In the genomic region with DNA sequence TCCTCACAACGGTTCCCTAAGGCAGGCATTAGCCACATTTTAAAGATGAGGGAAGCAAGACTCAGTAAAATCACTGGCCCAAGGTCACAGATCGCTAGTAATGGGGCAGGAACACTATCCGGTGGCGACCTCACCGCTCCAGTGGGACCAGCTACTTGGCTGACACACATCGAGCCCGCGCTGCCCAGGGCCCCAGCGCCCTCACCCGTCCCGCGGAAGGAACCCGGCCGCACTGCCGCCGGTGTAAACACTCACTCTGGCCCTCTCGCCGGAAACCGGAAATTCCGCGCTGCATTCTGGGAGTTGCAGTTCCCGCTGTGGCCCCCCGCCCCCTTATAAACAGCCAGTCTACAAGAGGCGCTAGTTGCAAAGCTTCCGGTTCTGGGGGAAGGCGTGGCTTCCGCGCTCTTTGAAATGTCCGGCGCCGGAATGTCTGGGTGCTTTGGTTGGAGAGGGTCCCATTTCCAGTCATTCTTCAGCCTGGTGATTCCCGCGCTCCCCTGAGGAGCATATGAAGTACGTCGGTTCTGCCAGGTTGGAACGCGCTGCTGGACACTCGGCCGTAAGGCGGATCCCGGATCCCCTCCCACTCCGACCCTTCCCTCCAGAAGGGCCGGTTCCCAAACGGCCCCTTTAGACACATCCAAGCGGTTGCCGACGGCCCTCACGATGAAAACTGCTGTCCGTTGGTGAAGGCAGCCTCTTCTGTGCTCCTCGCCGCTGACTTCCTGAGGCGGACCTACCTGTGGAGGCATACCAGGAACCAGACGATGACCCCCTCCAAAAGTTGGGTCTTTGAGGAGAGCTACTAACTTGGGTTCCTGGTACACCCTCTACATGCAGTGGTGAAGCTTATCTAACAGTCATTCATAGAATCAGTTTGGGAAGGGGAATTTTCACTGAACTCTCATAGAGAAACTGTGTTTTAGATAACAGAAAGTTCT, we compare ENCODE assay signal across 8 cellular contexts. TPM values are rescaled to one million over a fixed set of nuclear protein-coding genes. Genes with fewer than 3 reads are reported as not detected.
DNase-seq lines count a peak whose midpoint lies in the region; ATAC-seq and TF ChIP-seq lines count a peak whose summit lies in the region.

A gene with protein sequence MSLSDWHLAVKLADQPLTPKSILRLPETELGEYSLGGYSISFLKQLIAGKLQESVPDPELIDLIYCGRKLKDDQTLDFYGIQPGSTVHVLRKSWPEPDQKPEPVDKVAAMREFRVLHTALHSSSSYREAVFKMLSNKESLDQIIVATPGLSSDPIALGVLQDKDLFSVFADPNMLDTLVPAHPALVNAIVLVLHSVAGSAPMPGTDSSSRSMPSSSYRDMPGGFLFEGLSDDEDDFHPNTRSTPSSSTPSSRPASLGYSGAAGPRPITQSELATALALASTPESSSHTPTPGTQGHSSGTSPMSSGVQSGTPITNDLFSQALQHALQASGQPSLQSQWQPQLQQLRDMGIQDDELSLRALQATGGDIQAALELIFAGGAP (minus strand): TSS at position 258 of the 944 bp plus-strand sequence. CDS start 2,293 bp downstream, outside the sequence.

- no peaks in the 10 kb centered on the region for H3K27me3 ChIP-seq in ascending aorta
- no peaks in the 10 kb centered on the region for H3K27me3 ChIP-seq in right cardiac atrium (ENCODE audit: control insufficient read depth, insufficient read depth)
- no peaks in the 10 kb centered on the region for H3K27me3 ChIP-seq in vagina

- TF ChIP-seq POLR2A in vagina (IDR thresholded peaks at IDR 0.05) = peak in 1 of 2 donors; percentile 75

- H3K27ac ChIP-seq in ascending aorta = peak within 1 kb of the TSS; percentile 68 to 79
- H3K27ac ChIP-seq in right cardiac atrium (ENCODE audit: low read length) = peak within 1 kb of the TSS; percentile 83
- peak within 1 kb of the TSS; percentile 76 for H3K27ac ChIP-seq in vagina

- H3K36me3 Mint-ChIP-seq in T-helper 2 cell treated with Interferon-gamma antibody and Interleukin-4, amounts not matched to agents 5 μg/mL and 100 μg/mL, for 36 hours (ENCODE audit: low read depth) = peaks cover 28% of the 10 kb centered on the region

- TF ChIP-seq CTCF in ascending aorta (IDR thresholded peaks at IDR 0.05) = peak in 1 of 3 experiments; percentile 21
- peak in 1 of 3 experiments; percentile 41 for TF ChIP-seq CTCF in vagina (IDR thresholded peaks at IDR 0.05)

- no peaks in the 10 kb centered on the region for H3K27me3 Mint-ChIP-seq in T-helper 2 cell treated with Interferon-gamma antibody and Interleukin-4, amounts not matched to agents 5 μg/mL and 100 μg/mL, for 36 hours (ENCODE audit: low read depth)

- ATAC-seq in GM18499 (IDR thresholded peaks at IDR 0.05; ENCODE audit: insufficient read depth, unreplicated experiment) = peak; percentile 62
- ATAC-seq in HG02943 (IDR thresholded peaks at IDR 0.05; ENCODE audit: low read depth, unreplicated experiment) = peak; percentile 90
- peak; percentile 99 to 100 for ATAC-seq in right cardiac atrium

- peaks cover 42% of the 10 kb centered on the region for H3K4me1 Mint-ChIP-seq in T-helper 2 cell treated with Interferon-gamma antibody and Interleukin-4, amounts not matched to agents 5 μg/mL and 100 μg/mL, for 36 hours (ENCODE audit: low read depth)

- intact Hi-C loops in ascending aorta (cut with DNase I) (loop anchor here (1.0 to 10.0 kb wide), 4 partner anchors 79 to 469 kb away; a partner anchor contains a TSS), right cardiac atrium (cut with DNase I) (loop anchor here in 1 of 4 donors (10.0 kb wide), 1 partner anchor 154 kb away; a partner anchor contains a TSS), vagina (cut with DNase I) (no loop called here)

- H3K36me3 ChIP-seq in ascending aorta (peaks cover 8 to 20% of the 10 kb centered on the region in 2 donors), vagina (peaks cover 0 to 19% of the 10 kb centered on the region in 2 donors)

- H3K27ac Mint-ChIP-seq in T-helper 2 cell treated with Interferon-gamma antibody and Interleukin-4, amounts not matched to agents 5 μg/mL and 100 μg/mL, for 36 hours = peak within 1 kb of the TSS; percentile 89

- peak within 1 kb of the TSS; percentile 65 to 70 for H3K4me3 ChIP-seq in ascending aorta
- peak within 1 kb of the TSS; percentile 90 for H3K4me3 ChIP-seq in right cardiac atrium (ENCODE audit: low read length)
- peak within 1 kb of the TSS; percentile 79 to 84 for H3K4me3 ChIP-seq in vagina

- DNase-seq in NCI-H1930 (lab: John Stamatoyannopoulos, UW) (peak; percentile 87 to 88), ascending aorta (ENCODE audit: low spot score in 2 of 2) (peak; percentile 95 to 99), right cardiac atrium (peak; percentile 97 to 99 (median 98)), putamen (ENCODE audit: low spot score) (peak; percentile 96), vagina (ENCODE audit: extremely low spot score in 2 of 2) (peak in 1 of 2 donors; percentile 96)
- peak; percentile 97 for DNase-seq in T-helper 2 cell treated with Interferon-gamma antibody and Interleukin-4, amounts not matched to agents 5 μg/mL and 100 μg/mL, for 36 hours (ENCODE audit: low spot score)

- peak within 1 kb of the TSS; percentile 92 for H3K4me3 Mint-ChIP-seq in T-helper 2 cell treated with Interferon-gamma antibody and Interleukin-4, amounts not matched to agents 5 μg/mL and 100 μg/mL, for 36 hours

- under 1% methylated on average over 53 of the region's 53 CpGs for WGBS in right cardiac atrium

- H3K9me3 ChIP-seq in ascending aorta = no peaks in the 10 kb centered on the region
- H3K9me3 ChIP-seq in right cardiac atrium (ENCODE audit: control insufficient read depth, low read length) = no peaks in the 10 kb centered on the region
- no peaks in the 10 kb centered on the region for H3K9me3 ChIP-seq in vagina

- peaks cover 6 to 9% of the 10 kb centered on the region in 2 donors for H3K4me1 ChIP-seq in ascending aorta
- peaks cover 2% of the 10 kb centered on the region for H3K4me1 ChIP-seq in right cardiac atrium (ENCODE audit: control insufficient read depth, insufficient read depth, low read length)
- peaks cover 27% of the 10 kb centered on the region for H3K4me1 ChIP-seq in vagina

- H3K9me3 Mint-ChIP-seq in T-helper 2 cell treated with Interferon-gamma antibody and Interleukin-4, amounts not matched to agents 5 μg/mL and 100 μg/mL, for 36 hours = peaks cover 9% of the 10 kb centered on the region

RNA-seq across cellular contexts. Expression of the gene that starts here (rescaled TPM):
- total RNA-seq in ascending aorta (63.4 TPM), right cardiac atrium (10 to 100 TPM; 35.8 to 59.3 (median 49.8) TPM), vagina (39.8 TPM)
- 49.0 TPM for polyA plus RNA-seq in right cardiac atrium
